Comparison of ENCODE assay signal across 8 cellular contexts in the genomic region with DNA sequence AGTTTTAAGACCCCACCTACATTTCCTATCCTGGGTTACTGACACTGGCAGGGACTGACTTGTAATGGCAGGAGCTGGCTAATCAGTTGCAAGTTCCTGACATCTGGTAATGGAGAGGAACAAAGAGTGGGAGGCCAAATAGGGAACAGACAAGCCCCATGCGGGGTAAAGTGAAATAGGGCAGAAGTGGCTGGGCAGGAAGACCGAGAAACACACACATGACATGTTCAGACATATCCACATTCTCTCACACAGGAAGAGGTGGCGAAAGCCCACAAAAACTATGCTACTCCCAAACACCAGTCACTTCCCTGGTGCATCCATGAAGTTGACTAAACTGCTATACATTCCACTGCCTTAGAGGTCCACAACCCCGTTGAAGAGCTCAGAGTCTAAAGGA.
A peak's percentile ranks its signal among the peaks of the same experiment; 100 is the strongest.
DNase-seq lines count a peak whose midpoint lies in the region; ATAC-seq, FAIRE-seq and TF ChIP-seq lines count a peak whose summit lies in the region.

No MANE protein-coding gene starts in this region.

- no peaks in the 10 kb centered on the region for H3K36me3 Mint-ChIP-seq in effector memory CD8-positive, alpha-beta T cell (ENCODE audit: insufficient read depth)

- intact Hi-C loops in sciatic nerve (cut with DNase I), result no loop called here

- H3K4me2 ChIP-seq in Loucy (ENCODE audit: low read depth, low read length, poor library complexity, severe bottlenecking), result no peak overlapping the region

- H3K9ac ChIP-seq in Loucy (ENCODE audit: low read depth, low read length, poor library complexity, severe bottlenecking), result peak overlapping the region; percentile 65

- H3K9me3 Mint-ChIP-seq in effector memory CD8-positive, alpha-beta T cell, result no peaks in the 10 kb centered on the region

- DNase-seq in GDM1 (lab: John Stamatoyannopoulos, UW), result peak; percentile 77
- DNase-seq in effector memory CD8-positive, alpha-beta T cell, result no peak
- DNase-seq in sciatic nerve (ENCODE audit: low spot score), result no peak
- DNase-seq in NCI-H2107 treated with DMSO at 0.1 percent for 48 hours (lab: John Stamatoyannopoulos, UW; ENCODE audit: unreplicated experiment), result no peak
- DNase-seq in urothelium cell line (ENCODE audit: low spot score), result no peak
- no peak for DNase-seq in NCI-H2196 treated with DMSO at 0.1 percent for 48 hours (lab: John Stamatoyannopoulos, UW; ENCODE audit: unreplicated experiment)

- H3K79me2 ChIP-seq in Loucy (ENCODE audit: insufficient read depth, low read length), result no peaks in the 10 kb centered on the region

- no peaks in the 10 kb centered on the region for H3K36me3 ChIP-seq in Loucy (ENCODE audit: insufficient read depth, low read length)

- no peaks in the 10 kb centered on the region for H4K20me1 ChIP-seq in Loucy (ENCODE audit: insufficient read depth, low read length, poor library complexity, severe bottlenecking)

- no peaks in the 10 kb centered on the region for H3K27me3 Mint-ChIP-seq in effector memory CD8-positive, alpha-beta T cell

- peak overlapping the region; percentile 9 for H3K27ac Mint-ChIP-seq in effector memory CD8-positive, alpha-beta T cell

- no peaks in the 10 kb centered on the region for H3K9me3 ChIP-seq in Loucy (ENCODE audit: insufficient read depth, low read depth, low read length)

- no peak for FAIRE-seq in urothelium cell line (lab: Jason Lieb, UNC)

- peaks cover 51% of the 10 kb centered on the region for H3K4me1 ChIP-seq in Loucy (ENCODE audit: insufficient read depth, low read length, poor library complexity, severe bottlenecking)

- TF ChIP-seq CTCF in Loucy (conservative IDR thresholded peaks at IDR 0.05; ENCODE audit: low read length), result no peak

- peak overlapping the region; percentile 68 for H2AFZ ChIP-seq in Loucy (ENCODE audit: low read length)

- H3F3A ChIP-seq in Loucy (ENCODE audit: low read depth), result no peaks in the 10 kb centered on the region

- H3K4me3 ChIP-seq in Loucy (ENCODE audit: low read length, poor library complexity, severe bottlenecking), result no peak overlapping the region

- H3K4me1 Mint-ChIP-seq in effector memory CD8-positive, alpha-beta T cell (ENCODE audit: low read depth in 2 of 2), result peaks cover 32 to 35% of the 10 kb centered on the region in 2 donors

- ATAC-seq in GM21528 (IDR thresholded peaks at IDR 0.05; ENCODE audit: low FRiP score, unreplicated experiment) (peak; percentile 77), sciatic nerve (peak; percentile 61)
- ATAC-seq in effector memory CD8-positive, alpha-beta T cell (replicated peaks), result peak; percentile 58

- H3K4me3 Mint-ChIP-seq in effector memory CD8-positive, alpha-beta T cell, result peak overlapping the region; percentile 37 to 43

- no peaks in the 10 kb centered on the region for H3K9me2 ChIP-seq in Loucy (replicated peaks; ENCODE audit: low read depth, low read length)

- H3K27me3 ChIP-seq in Loucy (ENCODE audit: insufficient read depth, low read length, poor library complexity, severe bottlenecking), result no peaks in the 10 kb centered on the region
